2 cellular contexts compared by ENCODE assay signal in the genomic region with DNA sequence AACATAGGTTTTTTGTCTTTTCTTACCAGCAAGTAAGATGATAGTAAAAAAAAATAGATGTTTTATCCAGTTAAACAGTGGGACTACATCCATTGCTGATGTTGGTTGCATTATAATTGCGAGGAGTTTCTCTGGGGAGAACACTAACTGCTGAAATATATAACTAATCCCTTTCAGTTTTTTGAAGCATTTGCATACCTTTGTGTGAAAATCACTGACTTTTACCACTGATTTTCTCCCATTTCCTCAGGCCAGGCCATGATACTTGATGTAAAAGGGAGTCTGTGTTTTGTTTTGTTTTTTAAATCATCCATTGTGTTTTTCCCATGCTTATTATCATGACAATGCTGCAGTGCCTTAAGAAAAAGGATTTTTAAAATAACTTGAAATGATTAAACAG.
TF ChIP-seq lines count a peak whose summit lies in the region.

No MANE protein-coding gene starts in this region.

TF ChIP-seq in GM23338, 12 proteins besides CTCF, POLR2A, EP300 and RAD21 (continued from another document):
- TF ChIP-seq, protein P1, sequence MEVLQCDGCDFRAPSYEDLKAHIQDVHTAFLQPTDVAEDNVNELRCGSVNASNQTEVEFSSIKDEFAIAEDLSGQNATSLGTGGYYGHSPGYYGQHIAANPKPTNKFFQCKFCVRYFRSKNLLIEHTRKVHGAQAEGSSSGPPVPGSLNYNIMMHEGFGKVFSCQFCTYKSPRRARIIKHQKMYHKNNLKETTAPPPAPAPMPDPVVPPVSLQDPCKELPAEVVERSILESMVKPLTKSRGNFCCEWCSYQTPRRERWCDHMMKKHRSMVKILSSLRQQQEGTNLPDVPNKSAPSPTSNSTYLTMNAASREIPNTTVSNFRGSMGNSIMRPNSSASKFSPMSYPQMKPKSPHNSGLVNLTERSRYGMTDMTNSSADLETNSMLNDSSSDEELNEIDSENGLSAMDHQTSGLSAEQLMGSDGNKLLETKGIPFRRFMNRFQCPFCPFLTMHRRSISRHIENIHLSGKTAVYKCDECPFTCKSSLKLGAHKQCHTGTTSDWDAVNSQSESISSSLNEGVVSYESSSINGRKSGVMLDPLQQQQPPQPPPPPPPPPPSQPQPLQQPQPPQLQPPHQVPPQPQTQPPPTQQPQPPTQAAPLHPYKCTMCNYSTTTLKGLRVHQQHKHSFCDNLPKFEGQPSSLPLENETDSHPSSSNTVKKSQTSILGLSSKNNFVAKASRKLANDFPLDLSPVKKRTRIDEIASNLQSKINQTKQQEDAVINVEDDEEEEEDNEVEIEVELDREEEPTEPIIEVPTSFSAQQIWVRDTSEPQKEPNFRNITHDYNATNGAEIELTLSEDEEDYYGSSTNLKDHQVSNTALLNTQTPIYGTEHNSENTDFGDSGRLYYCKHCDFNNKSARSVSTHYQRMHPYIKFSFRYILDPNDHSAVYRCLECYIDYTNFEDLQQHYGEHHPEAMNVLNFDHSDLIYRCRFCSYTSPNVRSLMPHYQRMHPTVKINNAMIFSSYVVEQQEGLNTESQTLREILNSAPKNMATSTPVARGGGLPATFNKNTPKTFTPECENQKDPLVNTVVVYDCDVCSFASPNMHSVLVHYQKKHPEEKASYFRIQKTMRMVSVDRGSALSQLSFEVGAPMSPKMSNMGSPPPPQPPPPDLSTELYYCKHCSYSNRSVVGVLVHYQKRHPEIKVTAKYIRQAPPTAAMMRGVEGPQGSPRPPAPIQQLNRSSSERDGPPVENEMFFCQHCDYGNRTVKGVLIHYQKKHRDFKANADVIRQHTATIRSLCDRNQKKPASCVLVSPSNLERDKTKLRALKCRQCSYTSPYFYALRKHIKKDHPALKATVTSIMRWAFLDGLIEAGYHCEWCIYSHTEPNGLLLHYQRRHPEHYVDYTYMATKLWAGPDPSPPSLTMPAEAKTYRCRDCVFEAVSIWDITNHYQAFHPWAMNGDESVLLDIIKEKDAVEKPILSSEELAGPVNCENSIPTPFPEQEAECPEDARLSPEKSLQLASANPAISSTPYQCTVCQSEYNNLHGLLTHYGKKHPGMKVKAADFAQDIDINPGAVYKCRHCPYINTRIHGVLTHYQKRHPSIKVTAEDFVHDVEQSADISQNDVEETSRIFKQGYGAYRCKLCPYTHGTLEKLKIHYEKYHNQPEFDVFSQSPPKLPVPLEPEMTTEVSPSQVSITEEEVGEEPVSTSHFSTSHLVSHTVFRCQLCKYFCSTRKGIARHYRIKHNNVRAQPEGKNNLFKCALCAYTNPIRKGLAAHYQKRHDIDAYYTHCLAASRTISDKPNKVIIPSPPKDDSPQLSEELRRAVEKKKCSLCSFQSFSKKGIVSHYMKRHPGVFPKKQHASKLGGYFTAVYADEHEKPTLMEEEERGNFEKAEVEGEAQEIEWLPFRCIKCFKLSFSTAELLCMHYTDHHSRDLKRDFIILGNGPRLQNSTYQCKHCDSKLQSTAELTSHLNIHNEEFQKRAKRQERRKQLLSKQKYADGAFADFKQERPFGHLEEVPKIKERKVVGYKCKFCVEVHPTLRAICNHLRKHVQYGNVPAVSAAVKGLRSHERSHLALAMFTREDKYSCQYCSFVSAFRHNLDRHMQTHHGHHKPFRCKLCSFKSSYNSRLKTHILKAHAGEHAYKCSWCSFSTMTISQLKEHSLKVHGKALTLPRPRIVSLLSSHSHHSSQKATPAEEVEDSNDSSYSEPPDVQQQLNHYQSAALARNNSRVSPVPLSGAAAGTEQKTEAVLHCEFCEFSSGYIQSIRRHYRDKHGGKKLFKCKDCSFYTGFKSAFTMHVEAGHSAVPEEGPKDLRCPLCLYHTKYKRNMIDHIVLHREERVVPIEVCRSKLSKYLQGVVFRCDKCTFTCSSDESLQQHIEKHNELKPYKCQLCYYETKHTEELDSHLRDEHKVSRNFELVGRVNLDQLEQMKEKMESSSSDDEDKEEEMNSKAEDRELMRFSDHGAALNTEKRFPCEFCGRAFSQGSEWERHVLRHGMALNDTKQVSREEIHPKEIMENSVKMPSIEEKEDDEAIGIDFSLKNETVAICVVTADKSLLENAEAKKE (CRISPR knock-in tag; IDR thresholded peaks at IDR 0.05) = no peak

TF ChIP-seq in WTC11, 78 proteins besides CTCF, POLR2A, EP300 and RAD21 (continued from another document):
- no peak for TF ChIP-seq ZNF281 (CRISPR knock-in tag; IDR thresholded peaks at IDR 0.05)
- TF ChIP-seq ZNF138 (CRISPR knock-in tag; conservative IDR thresholded peaks at IDR 0.05) = no peak
- no peak for TF ChIP-seq NR1H2 (CRISPR knock-in tag; IDR thresholded peaks at IDR 0.05)
- TF ChIP-seq E2F4 (CRISPR knock-in tag; IDR thresholded peaks at IDR 0.05; ENCODE audit: borderline replicate concordance, low read depth) = no peak
- TF ChIP-seq FOXP1 (CRISPR knock-in tag; IDR thresholded peaks at IDR 0.05; ENCODE audit: borderline replicate concordance) = no peak
- TF ChIP-seq, protein P2, sequence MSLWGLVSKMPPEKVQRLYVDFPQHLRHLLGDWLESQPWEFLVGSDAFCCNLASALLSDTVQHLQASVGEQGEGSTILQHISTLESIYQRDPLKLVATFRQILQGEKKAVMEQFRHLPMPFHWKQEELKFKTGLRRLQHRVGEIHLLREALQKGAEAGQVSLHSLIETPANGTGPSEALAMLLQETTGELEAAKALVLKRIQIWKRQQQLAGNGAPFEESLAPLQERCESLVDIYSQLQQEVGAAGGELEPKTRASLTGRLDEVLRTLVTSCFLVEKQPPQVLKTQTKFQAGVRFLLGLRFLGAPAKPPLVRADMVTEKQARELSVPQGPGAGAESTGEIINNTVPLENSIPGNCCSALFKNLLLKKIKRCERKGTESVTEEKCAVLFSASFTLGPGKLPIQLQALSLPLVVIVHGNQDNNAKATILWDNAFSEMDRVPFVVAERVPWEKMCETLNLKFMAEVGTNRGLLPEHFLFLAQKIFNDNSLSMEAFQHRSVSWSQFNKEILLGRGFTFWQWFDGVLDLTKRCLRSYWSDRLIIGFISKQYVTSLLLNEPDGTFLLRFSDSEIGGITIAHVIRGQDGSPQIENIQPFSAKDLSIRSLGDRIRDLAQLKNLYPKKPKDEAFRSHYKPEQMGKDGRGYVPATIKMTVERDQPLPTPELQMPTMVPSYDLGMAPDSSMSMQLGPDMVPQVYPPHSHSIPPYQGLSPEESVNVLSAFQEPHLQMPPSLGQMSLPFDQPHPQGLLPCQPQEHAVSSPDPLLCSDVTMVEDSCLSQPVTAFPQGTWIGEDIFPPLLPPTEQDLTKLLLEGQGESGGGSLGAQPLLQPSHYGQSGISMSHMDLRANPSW (CRISPR knock-in tag; conservative IDR thresholded peaks at IDR 0.05; ENCODE audit: low read depth) = no peak
- no peak for TF ChIP-seq ATF1 (CRISPR knock-in tag; IDR thresholded peaks at IDR 0.05)
